In the genomic region with DNA sequence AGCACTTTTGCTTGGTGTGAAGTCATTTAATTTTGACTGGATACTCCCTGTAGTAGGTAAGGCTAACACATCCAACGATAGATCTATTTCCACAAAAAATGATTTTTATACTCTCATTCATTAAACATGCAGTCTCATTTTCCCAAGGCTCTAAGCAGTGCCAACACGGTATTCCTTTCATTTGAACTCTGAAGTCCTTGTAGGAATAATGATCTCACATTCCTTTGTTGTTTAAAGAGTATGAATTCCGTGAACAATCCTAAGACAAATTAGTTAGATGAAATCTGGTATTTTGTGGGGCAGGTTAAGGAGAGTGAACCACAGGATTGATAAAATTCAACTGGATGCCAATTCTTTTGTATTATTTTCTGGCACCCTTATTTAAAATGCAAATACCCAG, we compare ENCODE assay signal across 28 cellular contexts.
"Had no signal": no experiment of that assay in that cellular context is flagged by ENCODE, and none has a peak within 500 bp of the region (broad histone marks: within the 10 kb centered on the region; RNA-seq: fewer than 3 reads in every experiment).

No MANE protein-coding gene starts in this region.

- FAIRE-seq: small intestine, urothelium cell line had no signal

- H3K9ac ChIP-seq: neural progenitor cell had no signal

- H3K4me3 ChIP-seq: neural progenitor cell, ovary, prostate gland, right lobe of liver, sigmoid colon, stomach, thoracic aorta, thyroid gland, tibial nerve, upper lobe of left lung, vagina had no signal

- H3K36me3 Mint-ChIP-seq: naive thymus-derived CD4-positive, alpha-beta T cell; neural progenitor cell; stimulated activated effector memory CD8-positive, alpha-beta T cell treated with anti-CD3 and anti-CD28 coated beads, Interleukin-12 subunit alpha, Interleukin-12 subunit beta, amount 100 ng/mL, for 72 hours; stimulated activated naive B cell treated with anti-CD40 and anti-IgM and Interleukin-4, amounts not matched to agents 10 μg/mL and 1 μg/mL and 100 μg/mL, for 72 hours had no signal

- H3K4me1 Mint-ChIP-seq: naive thymus-derived CD4-positive, alpha-beta T cell; natural killer cell; nephron; neural progenitor cell; stimulated activated effector memory CD8-positive, alpha-beta T cell treated with anti-CD3 and anti-CD28 coated beads, Interleukin-12 subunit alpha, Interleukin-12 subunit beta, amount 100 ng/mL, for 72 hours; stimulated activated naive B cell treated with anti-CD40 and anti-IgM and Interleukin-4, amounts not matched to agents 10 μg/mL and 1 μg/mL and 100 μg/mL, for 72 hours had no signal

- H3K27me3 ChIP-seq: neural progenitor cell, ovary, right lobe of liver, sigmoid colon, stomach, thyroid gland, tibial nerve, upper lobe of left lung, vagina had no signal

- H3K4me1 ChIP-seq: neural progenitor cell, prostate gland, right lobe of liver, sigmoid colon, stomach, thyroid gland, tibial nerve, upper lobe of left lung, vagina had no signal

- H3K9me3 Mint-ChIP-seq: neural progenitor cell; stimulated activated effector memory CD8-positive, alpha-beta T cell treated with anti-CD3 and anti-CD28 coated beads, Interleukin-12 subunit alpha, Interleukin-12 subunit beta, amount 100 ng/mL, for 72 hours; stimulated activated naive CD8-positive, alpha-beta T cell treated with anti-CD3 and anti-CD28 coated beads, Interleukin-15, Interleukin-2, amounts not matched to agents 100 ng/mL and 50 ng/mL, for 24 hours had no signal

- DNase-seq: naive thymus-derived CD4-positive, alpha-beta T cell; natural killer cell; occipital lobe; ovary; retina; right cardiac atrium; right lobe of liver; sigmoid colon; small intestine; stimulated activated CD4-positive, alpha-beta T cell treated with anti-CD3 and anti-CD28 coated beads, Interleukin-15, amount 100 ng/mL, for 24 hours; stimulated activated CD4-positive, alpha-beta T cell treated with anti-CD3 and anti-CD28 coated beads, Interleukin-2, amount 100 ng/mL, for 24 hours; stimulated activated CD4-positive, alpha-beta T cell treated with anti-CD3 and anti-CD28 coated beads, Interleukin-2, amount 100 ng/mL, for 48 hours; stimulated activated CD4-positive, alpha-beta T cell treated with anti-CD3 and anti-CD28 coated beads, Interleukin-4, amount 100 ng/mL, for 24 hours; stimulated activated naive B cell treated with anti-CD40 and anti-IgM and Interleukin-4, amounts not matched to agents 10 μg/mL and 1 μg/mL and 100 μg/mL, for 72 hours; stimulated activated naive CD4-positive, alpha-beta T cell treated with Interleukin-2 at 50 U/mL for 16 hours; stomach; thyroid gland; trophoblast cell; upper lobe of left lung had no signal

- H3K27ac ChIP-seq: neural progenitor cell, ovary, prostate gland, right lobe of liver, sigmoid colon, stomach, thoracic aorta, thyroid gland, tibial nerve, upper lobe of left lung, vagina had no signal

- H3K4me2 ChIP-seq: neural progenitor cell had no signal

- H3K27ac Mint-ChIP-seq: naive thymus-derived CD4-positive, alpha-beta T cell; natural killer cell; nephron; neural progenitor cell; stimulated activated effector memory CD8-positive, alpha-beta T cell treated with anti-CD3 and anti-CD28 coated beads, Interleukin-12 subunit alpha, Interleukin-12 subunit beta, amount 100 ng/mL, for 72 hours; stimulated activated naive B cell treated with anti-CD40 and anti-IgM and Interleukin-4, amounts not matched to agents 10 μg/mL and 1 μg/mL and 100 μg/mL, for 72 hours; stimulated activated naive CD8-positive, alpha-beta T cell treated with anti-CD3 and anti-CD28 coated beads, Interleukin-15, Interleukin-2, amounts not matched to agents 100 ng/mL and 50 ng/mL, for 24 hours had no signal

- H2AFZ ChIP-seq: neural progenitor cell had no signal

- H3K36me3 ChIP-seq: neural progenitor cell, ovary, prostate gland, right lobe of liver, sigmoid colon, stomach, thoracic aorta, thyroid gland, tibial nerve, upper lobe of left lung, vagina had no signal

- ATAC-seq: naive thymus-derived CD4-positive, alpha-beta T cell; natural killer cell; right cardiac atrium; right lobe of liver; stimulated activated effector memory CD8-positive, alpha-beta T cell treated with anti-CD3 and anti-CD28 coated beads, Interleukin-12 subunit alpha, Interleukin-12 subunit beta, amount 100 ng/mL, for 72 hours; stimulated activated naive B cell treated with anti-CD40 and anti-IgM and Interleukin-4, amounts not matched to agents 10 μg/mL and 1 μg/mL and 100 μg/mL, for 72 hours had no signal

- H3K9me3 ChIP-seq: ovary, prostate gland, thyroid gland, upper lobe of left lung, vagina had no signal

- H3K4me3 Mint-ChIP-seq: naive thymus-derived CD4-positive, alpha-beta T cell; natural killer cell; nephron; neural progenitor cell; stimulated activated effector memory CD8-positive, alpha-beta T cell treated with anti-CD3 and anti-CD28 coated beads, Interleukin-12 subunit alpha, Interleukin-12 subunit beta, amount 100 ng/mL, for 72 hours; stimulated activated naive B cell treated with anti-CD40 and anti-IgM and Interleukin-4, amounts not matched to agents 10 μg/mL and 1 μg/mL and 100 μg/mL, for 72 hours; stimulated activated naive CD8-positive, alpha-beta T cell treated with anti-CD3 and anti-CD28 coated beads, Interleukin-15, Interleukin-2, amounts not matched to agents 100 ng/mL and 50 ng/mL, for 24 hours had no signal
